1 cellular context compared by ENCODE assay signal in the genomic region with DNA sequence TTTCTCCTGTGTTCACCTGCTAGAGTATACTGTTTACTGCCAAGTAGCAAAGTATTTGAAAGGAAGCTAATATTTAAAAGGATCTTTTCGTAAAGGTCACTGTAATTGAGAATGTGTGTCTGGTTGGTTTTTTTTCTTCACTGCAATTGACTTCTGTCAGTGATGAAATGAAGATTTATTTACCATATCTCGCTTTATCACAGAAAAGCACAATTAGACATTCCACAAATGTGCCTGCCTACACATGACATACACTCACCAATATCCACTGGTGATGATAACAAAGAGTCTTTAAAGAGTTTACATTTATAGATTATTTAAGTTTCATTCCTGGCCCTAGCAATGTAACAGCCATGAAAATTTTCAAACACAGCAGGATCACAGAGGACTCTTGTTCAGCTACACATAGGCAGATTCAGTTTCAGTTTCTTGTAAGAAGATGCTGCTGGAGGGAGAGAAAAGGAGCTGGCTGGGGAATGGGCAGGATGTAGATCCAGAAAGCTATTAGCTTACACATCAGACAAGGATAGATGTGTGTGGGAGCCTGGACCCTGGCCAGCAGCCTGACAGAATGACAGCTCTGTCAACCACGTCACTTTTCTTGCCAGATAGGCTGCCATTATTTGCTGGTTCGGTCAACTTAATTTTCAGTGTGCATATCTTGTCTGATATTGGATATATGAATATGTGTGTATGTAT.
TF ChIP-seq lines count a peak whose summit lies in the region.

No MANE protein-coding gene starts in this region.

TF ChIP-seq in HEK293, 187 proteins besides CTCF, POLR2A, EP300 and RAD21 (continued from another document and continues in another):
- TF ChIP-seq, protein P1, sequence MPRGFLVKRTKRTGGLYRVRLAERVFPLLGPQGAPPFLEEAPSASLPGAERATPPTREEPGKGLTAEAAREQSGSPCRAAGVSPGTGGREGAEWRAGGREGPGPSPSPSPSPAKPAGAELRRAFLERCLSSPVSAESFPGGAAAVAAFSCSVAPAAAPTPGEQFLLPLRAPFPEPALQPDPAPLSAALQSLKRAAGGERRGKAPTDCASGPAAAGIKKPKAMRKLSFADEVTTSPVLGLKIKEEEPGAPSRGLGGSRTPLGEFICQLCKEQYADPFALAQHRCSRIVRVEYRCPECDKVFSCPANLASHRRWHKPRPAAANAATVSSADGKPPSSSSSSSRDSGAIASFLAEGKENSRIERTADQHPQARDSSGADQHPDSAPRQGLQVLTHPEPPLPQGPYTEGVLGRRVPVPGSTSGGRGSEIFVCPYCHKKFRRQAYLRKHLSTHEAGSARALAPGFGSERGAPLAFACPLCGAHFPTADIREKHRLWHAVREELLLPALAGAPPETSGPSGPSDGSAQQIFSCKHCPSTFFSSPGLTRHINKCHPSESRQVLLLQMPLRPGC (tag by site-specific recombination; IDR thresholded peaks at IDR 0.05): peak; percentile 40; the same call in 1 of the 2 replicates
- TF ChIP-seq, protein P2, sequence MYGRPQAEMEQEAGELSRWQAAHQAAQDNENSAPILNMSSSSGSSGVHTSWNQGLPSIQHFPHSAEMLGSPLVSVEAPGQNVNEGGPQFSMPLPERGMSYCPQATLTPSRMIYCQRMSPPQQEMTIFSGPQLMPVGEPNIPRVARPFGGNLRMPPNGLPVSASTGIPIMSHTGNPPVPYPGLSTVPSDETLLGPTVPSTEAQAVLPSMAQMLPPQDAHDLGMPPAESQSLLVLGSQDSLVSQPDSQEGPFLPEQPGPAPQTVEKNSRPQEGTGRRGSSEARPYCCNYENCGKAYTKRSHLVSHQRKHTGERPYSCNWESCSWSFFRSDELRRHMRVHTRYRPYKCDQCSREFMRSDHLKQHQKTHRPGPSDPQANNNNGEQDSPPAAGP (tag by site-specific recombination; IDR thresholded peaks at IDR 0.05): no peak
- TF ChIP-seq OSR2 (tag by site-specific recombination; IDR thresholded peaks at IDR 0.05): no peak; the same call in 1 of the 2 replicates
- TF ChIP-seq ZEB2 (tag by site-specific recombination; IDR thresholded peaks at IDR 0.05): peak; percentile 51
- TF ChIP-seq ZNF792 (tag by site-specific recombination; IDR thresholded peaks at IDR 0.05): no peak
- no peak for TF ChIP-seq ZNF548 (tag by site-specific recombination; IDR thresholded peaks at IDR 0.05)
- no peak for TF ChIP-seq ZNF510 (tag by site-specific recombination; IDR thresholded peaks at IDR 0.05; ENCODE audit: insufficient replicate concordance)
- TF ChIP-seq ZNF776 (tag by site-specific recombination; IDR thresholded peaks at IDR 0.05; ENCODE audit: borderline replicate concordance): no peak
- TF ChIP-seq, protein P3, sequence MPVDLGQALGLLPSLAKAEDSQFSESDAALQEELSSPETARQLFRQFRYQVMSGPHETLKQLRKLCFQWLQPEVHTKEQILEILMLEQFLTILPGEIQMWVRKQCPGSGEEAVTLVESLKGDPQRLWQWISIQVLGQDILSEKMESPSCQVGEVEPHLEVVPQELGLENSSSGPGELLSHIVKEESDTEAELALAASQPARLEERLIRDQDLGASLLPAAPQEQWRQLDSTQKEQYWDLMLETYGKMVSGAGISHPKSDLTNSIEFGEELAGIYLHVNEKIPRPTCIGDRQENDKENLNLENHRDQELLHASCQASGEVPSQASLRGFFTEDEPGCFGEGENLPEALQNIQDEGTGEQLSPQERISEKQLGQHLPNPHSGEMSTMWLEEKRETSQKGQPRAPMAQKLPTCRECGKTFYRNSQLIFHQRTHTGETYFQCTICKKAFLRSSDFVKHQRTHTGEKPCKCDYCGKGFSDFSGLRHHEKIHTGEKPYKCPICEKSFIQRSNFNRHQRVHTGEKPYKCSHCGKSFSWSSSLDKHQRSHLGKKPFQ (tag by site-specific recombination; IDR thresholded peaks at IDR 0.05): no peak
- no peak for TF ChIP-seq ZNF544 (tag by site-specific recombination; IDR thresholded peaks at IDR 0.05)
- TF ChIP-seq GLI2 (tag by site-specific recombination; IDR thresholded peaks at IDR 0.05; ENCODE audit: borderline replicate concordance, low read depth): no peak
- TF ChIP-seq ZNF501 (tag by site-specific recombination; IDR thresholded peaks at IDR 0.05): no peak
- no peak for TF ChIP-seq SP2 (tag by site-specific recombination; IDR thresholded peaks at IDR 0.05)
- no peak for TF ChIP-seq TCF7L2 (IDR thresholded peaks at IDR 0.05; ENCODE audit: borderline replicate concordance, low read depth, low read length)
- TF ChIP-seq, protein P4, sequence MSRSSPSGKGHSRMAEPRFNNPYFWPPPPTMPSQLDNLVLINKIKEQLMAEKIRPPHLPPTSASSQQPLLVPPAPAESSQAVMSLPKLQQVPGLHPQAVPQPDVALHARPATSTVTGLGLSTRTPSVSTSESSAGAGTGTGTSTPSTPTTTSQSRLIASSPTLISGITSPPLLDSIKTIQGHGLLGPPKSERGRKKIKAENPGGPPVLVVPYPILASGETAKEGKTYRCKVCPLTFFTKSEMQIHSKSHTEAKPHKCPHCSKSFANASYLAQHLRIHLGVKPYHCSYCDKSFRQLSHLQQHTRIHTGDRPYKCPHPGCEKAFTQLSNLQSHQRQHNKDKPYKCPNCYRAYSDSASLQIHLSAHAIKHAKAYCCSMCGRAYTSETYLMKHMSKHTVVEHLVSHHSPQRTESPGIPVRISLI (tag by site-specific recombination; IDR thresholded peaks at IDR 0.05): peak; percentile 65; the same call in 1 of the 2 replicates
- peak; percentile 71 for TF ChIP-seq ZBTB17 (tag by site-specific recombination; IDR thresholded peaks at IDR 0.05)
- TF ChIP-seq, protein P5, sequence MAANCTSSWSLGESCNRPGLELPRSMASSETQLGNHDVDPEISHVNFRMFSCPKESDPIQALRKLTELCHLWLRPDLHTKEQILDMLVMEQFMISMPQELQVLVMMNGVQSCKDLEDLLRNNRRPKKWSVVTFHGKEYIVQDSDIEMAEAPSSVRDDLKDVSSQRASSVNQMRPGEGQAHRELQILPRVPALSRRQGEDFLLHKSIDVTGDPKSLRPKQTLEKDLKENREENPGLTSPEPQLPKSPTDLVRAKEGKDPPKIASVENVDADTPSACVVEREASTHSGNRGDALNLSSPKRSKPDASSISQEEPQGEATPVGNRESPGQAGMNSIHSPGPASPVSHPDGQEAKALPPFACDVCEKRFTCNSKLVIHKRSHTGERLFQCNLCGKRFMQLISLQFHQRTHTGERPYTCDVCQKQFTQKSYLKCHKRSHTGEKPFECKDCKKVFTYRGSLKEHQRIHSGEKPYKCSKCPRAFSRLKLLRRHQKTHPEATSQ (tag by site-specific recombination; IDR thresholded peaks at IDR 0.05): no peak
- no peak for TF ChIP-seq ZNF560 (tag by site-specific recombination; IDR thresholded peaks at IDR 0.05; ENCODE audit: borderline replicate concordance)
- TF ChIP-seq, protein P6, sequence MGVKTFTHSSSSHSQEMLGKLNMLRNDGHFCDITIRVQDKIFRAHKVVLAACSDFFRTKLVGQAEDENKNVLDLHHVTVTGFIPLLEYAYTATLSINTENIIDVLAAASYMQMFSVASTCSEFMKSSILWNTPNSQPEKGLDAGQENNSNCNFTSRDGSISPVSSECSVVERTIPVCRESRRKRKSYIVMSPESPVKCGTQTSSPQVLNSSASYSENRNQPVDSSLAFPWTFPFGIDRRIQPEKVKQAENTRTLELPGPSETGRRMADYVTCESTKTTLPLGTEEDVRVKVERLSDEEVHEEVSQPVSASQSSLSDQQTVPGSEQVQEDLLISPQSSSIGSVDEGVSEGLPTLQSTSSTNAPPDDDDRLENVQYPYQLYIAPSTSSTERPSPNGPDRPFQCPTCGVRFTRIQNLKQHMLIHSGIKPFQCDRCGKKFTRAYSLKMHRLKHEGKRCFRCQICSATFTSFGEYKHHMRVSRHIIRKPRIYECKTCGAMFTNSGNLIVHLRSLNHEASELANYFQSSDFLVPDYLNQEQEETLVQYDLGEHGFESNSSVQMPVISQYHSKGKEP (tag by site-specific recombination; IDR thresholded peaks at IDR 0.05): no peak
- no peak; the same call in 1 of the 2 replicates for TF ChIP-seq MYNN (tag by site-specific recombination; IDR thresholded peaks at IDR 0.05; ENCODE audit: borderline replicate concordance)
- no peak for TF ChIP-seq ZNF169 (tag by site-specific recombination; IDR thresholded peaks at IDR 0.05)
- TF ChIP-seq MZF1 (tag by site-specific recombination; IDR thresholded peaks at IDR 0.05; ENCODE audit: borderline replicate concordance): peak; percentile 83
- no peak for TF ChIP-seq ZNF114 (tag by site-specific recombination; IDR thresholded peaks at IDR 0.05)
- TF ChIP-seq, protein P7, sequence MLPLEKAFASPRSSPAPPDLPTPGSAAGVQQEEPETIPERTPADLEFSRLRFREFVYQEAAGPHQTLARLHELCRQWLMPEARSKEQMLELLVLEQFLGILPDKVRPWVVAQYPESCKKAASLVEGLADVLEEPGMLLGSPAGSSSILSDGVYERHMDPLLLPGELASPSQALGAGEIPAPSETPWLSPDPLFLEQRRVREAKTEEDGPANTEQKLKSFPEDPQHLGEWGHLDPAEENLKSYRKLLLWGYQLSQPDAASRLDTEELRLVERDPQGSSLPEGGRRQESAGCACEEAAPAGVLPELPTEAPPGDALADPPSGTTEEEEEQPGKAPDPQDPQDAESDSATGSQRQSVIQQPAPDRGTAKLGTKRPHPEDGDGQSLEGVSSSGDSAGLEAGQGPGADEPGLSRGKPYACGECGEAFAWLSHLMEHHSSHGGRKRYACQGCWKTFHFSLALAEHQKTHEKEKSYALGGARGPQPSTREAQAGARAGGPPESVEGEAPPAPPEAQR (tag by site-specific recombination; IDR thresholded peaks at IDR 0.05): no peak
- TF ChIP-seq ZNF433 (tag by site-specific recombination; IDR thresholded peaks at IDR 0.05; ENCODE audit: low read depth): no peak
- TF ChIP-seq ZNF610 (tag by site-specific recombination; IDR thresholded peaks at IDR 0.05; ENCODE audit: borderline replicate concordance): no peak
- TF ChIP-seq ZNF571 (tag by site-specific recombination; IDR thresholded peaks at IDR 0.05): no peak
- no peak for TF ChIP-seq KLF8 (tag by site-specific recombination; IDR thresholded peaks at IDR 0.05)
- TF ChIP-seq, protein P8, sequence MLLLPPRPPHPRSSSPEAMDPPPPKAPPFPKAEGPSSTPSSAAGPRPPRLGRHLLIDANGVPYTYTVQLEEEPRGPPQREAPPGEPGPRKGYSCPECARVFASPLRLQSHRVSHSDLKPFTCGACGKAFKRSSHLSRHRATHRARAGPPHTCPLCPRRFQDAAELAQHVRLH (tag by site-specific recombination; IDR thresholded peaks at IDR 0.05): no peak
- TF ChIP-seq ZNF768 (tag by site-specific recombination; IDR thresholded peaks at IDR 0.05): no peak
- no peak for TF ChIP-seq ZNF701 (tag by site-specific recombination; IDR thresholded peaks at IDR 0.05)
- TF ChIP-seq SP7 (tag by site-specific recombination; IDR thresholded peaks at IDR 0.05): peak; percentile 59; the same call in 1 of the 2 replicates
- no peak for TF ChIP-seq ZNF248 (tag by site-specific recombination; IDR thresholded peaks at IDR 0.05)
- TF ChIP-seq ZNF426 (tag by site-specific recombination; IDR thresholded peaks at IDR 0.05): no peak
- no peak for TF ChIP-seq SALL2 (tag by site-specific recombination; IDR thresholded peaks at IDR 0.05; ENCODE audit: borderline replicate concordance)
- no peak for TF ChIP-seq ZSCAN16 (tag by site-specific recombination; IDR thresholded peaks at IDR 0.05)
- TF ChIP-seq ZNF843 (tag by site-specific recombination; IDR thresholded peaks at IDR 0.05): peak; percentile 66
- TF ChIP-seq KLF1 (tag by site-specific recombination; IDR thresholded peaks at IDR 0.05): no peak
- TF ChIP-seq ZXDB (tag by site-specific recombination; IDR thresholded peaks at IDR 0.05): peak; percentile 46; the same call in 1 of the 2 replicates
- TF ChIP-seq ZNF660 (tag by site-specific recombination; IDR thresholded peaks at IDR 0.05): 0 out of 2 replicates have a peak, but pooled peaks have one; percentile 25
- no peak for TF ChIP-seq GLIS1 (tag by site-specific recombination; IDR thresholded peaks at IDR 0.05)
- TF ChIP-seq KLF9 (tag by site-specific recombination; IDR thresholded peaks at IDR 0.05; ENCODE audit: low read depth): no peak
- TF ChIP-seq, protein P9, sequence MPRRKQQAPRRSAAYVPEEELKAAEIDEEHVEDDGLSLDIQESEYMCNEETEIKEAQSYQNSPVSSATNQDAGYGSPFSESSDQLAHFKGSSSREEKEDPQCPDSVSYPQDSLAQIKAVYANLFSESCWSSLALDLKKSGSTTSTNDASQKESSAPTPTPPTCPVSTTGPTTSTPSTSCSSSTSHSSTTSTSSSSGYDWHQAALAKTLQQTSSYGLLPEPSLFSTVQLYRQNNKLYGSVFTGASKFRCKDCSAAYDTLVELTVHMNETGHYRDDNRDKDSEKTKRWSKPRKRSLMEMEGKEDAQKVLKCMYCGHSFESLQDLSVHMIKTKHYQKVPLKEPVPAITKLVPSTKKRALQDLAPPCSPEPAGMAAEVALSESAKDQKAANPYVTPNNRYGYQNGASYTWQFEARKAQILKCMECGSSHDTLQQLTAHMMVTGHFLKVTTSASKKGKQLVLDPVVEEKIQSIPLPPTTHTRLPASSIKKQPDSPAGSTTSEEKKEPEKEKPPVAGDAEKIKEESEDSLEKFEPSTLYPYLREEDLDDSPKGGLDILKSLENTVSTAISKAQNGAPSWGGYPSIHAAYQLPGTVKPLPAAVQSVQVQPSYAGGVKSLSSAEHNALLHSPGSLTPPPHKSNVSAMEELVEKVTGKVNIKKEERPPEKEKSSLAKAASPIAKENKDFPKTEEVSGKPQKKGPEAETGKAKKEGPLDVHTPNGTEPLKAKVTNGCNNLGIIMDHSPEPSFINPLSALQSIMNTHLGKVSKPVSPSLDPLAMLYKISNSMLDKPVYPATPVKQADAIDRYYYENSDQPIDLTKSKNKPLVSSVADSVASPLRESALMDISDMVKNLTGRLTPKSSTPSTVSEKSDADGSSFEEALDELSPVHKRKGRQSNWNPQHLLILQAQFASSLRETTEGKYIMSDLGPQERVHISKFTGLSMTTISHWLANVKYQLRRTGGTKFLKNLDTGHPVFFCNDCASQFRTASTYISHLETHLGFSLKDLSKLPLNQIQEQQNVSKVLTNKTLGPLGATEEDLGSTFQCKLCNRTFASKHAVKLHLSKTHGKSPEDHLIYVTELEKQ (tag by site-specific recombination; IDR thresholded peaks at IDR 0.05; ENCODE audit: borderline replicate concordance): peak; percentile 60; the same call in 1 of the 2 replicates
- TF ChIP-seq, protein P10, sequence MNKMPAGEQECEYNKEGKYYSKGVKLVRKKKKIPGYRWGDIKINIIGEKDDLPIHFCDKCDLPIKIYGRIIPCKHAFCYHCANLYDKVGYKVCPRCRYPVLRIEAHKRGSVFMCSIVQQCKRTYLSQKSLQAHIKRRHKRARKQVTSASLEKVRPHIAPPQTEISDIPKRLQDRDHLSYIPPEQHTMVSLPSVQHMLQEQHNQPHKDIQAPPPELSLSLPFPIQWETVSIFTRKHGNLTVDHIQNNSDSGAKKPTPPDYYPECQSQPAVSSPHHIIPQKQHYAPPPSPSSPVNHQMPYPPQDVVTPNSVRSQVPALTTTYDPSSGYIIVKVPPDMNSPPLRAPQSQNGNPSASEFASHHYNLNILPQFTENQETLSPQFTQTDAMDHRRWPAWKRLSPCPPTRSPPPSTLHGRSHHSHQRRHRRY (tag by site-specific recombination; IDR thresholded peaks at IDR 0.05): no peak
- TF ChIP-seq ZNF394 (tag by site-specific recombination; IDR thresholded peaks at IDR 0.05; ENCODE audit: borderline replicate concordance): no peak; the same call in 1 of the 2 replicates
- TF ChIP-seq ZNF292 (tag by site-specific recombination; IDR thresholded peaks at IDR 0.05; ENCODE audit: borderline replicate concordance, low read depth): no peak
- TF ChIP-seq ZFHX2 (tag by site-specific recombination; conservative IDR thresholded peaks at IDR 0.05): peak; percentile 40
- TF ChIP-seq ZNF664 (tag by site-specific recombination; IDR thresholded peaks at IDR 0.05): no peak
- TF ChIP-seq BCL11A (tag by site-specific recombination; IDR thresholded peaks at IDR 0.05; ENCODE audit: low read depth): no peak
- TF ChIP-seq ZNF404 (tag by site-specific recombination; IDR thresholded peaks at IDR 0.05): no peak
- TF ChIP-seq ZNF747 (tag by site-specific recombination; IDR thresholded peaks at IDR 0.05): no peak
- no peak for TF ChIP-seq SP3 (tag by site-specific recombination; IDR thresholded peaks at IDR 0.05)
